In the genomic region with DNA sequence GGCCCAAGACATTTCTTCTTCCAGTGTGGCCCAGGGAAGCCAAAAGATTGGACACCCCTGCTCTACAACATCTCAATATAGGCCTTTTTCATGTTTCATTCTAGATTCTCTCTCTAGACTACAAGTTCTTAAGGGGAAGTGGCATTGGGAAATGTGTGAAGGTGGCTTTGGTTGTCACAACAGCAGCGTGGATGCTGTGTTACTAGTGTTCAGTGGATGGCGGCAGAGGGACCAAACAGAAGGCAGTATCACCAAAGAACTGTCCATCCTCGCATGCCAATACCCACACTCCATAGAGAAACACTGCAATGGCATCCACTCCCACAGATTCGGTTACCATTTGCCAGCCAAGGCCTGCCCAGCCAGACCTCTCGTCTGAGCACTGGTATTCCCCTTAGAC, we compare ENCODE assay signal across 1 cellular context.
TF ChIP-seq lines count a peak whose summit lies in the region.

No MANE protein-coding gene starts in this region.

TF ChIP-seq in K562, 482 proteins besides CTCF, POLR2A, EP300 and RAD21 (continued from another document):
- TF ChIP-seq, protein P1, sequence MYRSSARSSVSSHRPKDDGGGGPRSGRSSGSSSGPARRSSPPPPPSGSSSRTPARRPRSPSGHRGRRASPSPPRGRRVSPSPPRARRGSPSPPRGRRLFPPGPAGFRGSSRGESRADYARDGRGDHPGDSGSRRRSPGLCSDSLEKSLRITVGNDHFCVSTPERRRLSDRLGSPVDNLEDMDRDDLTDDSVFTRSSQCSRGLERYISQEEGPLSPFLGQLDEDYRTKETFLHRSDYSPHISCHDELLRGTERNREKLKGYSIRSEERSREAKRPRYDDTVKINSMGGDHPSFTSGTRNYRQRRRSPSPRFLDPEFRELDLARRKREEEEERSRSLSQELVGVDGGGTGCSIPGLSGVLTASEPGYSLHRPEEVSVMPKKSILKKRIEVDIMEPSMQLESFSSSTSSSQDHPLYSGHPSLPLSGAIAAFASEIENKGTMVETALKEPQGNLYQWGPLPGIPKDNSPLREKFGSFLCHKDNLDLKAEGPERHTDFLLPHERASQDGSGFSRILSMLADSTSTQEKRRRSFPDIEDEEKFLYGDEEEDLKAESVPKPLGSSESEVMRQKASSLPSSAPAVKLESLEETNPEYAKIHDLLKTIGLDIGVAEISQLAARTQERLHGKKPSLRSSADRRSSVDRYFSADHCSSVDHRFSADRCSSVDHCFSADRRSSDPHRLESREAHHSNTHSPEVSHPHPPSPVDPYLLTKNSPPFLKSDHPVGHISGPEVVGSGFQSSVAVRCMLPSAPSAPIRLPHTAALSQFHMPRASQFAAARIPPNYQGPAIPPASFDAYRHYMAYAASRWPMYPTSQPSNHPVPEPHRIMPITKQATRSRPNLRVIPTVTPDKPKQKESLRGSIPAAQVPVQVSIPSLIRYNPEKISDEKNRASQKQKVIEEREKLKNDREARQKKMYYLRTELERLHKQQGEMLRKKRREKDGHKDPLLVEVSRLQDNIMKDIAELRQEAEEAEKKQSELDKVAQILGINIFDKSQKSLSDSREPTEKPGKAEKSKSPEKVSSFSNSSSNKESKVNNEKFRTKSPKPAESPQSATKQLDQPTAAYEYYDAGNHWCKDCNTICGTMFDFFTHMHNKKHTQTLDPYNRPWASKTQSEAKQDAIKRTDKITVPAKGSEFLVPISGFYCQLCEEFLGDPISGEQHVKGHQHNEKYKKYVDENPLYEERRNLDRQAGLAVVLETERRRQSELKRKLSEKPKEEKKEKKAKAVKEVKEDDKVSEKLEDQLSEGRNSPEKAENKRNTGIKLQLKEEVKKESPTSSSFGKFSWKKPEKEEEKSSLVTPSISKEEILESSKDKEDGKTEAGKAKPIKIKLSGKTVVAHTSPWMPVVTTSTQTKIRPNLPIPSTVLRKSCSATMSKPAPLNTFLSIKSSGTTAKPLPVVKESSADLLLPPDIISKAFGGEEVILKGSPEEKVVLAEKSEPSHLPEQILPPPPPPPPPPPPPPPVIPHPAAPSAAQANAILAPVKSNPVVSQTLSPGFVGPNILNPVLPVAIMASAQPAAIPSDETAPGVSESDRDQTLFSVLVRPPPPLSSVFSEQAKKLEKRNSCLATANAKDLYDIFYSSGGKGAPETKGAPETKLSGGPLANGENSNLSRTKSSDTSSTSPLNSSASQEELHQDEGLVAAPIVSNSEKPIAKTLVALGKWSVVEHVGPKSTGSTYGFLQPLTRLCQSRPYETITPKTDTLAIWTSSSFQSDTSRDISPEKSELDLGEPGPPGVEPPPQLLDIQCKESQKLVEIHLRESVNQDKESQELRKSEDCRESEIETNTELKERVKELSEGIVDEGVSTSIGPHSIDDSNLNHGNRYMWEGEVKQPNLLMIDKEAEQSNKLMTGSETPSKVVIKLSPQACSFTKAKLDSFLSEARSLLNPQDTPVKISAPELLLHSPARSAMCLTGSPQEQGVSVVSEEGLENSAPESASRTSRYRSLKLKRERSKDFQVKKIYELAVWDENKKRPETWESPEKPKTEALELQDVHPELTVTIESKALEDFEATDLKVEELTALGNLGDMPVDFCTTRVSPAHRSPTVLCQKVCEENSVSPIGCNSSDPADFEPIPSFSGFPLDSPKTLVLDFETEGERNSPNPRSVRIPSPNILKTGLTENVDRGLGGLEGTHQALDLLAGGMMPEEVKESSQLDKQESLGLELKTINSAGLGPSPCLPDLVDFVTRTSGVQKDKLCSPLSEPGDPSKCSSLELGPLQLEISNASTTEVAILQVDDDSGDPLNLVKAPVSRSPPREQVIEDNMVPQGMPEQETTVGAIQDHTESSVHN (IDR thresholded peaks at IDR 0.05; ENCODE audit: borderline replicate concordance in 1 of 2, low read depth in 1 of 2): no peak
- TF ChIP-seq, protein P2, sequence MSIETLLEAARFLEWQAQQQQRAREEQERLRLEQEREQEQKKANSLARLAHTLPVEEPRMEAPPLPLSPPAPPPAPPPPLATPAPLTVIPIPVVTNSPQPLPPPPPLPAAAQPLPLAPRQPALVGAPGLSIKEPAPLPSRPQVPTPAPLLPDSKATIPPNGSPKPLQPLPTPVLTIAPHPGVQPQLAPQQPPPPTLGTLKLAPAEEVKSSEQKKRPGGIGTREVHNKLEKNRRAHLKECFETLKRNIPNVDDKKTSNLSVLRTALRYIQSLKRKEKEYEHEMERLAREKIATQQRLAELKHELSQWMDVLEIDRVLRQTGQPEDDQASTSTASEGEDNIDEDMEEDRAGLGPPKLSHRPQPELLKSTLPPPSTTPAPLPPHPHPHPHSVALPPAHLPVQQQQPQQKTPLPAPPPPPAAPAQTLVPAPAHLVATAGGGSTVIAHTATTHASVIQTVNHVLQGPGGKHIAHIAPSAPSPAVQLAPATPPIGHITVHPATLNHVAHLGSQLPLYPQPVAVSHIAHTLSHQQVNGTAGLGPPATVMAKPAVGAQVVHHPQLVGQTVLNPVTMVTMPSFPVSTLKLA (conservative IDR thresholded peaks at IDR 0.05): no peak
- TF ChIP-seq, protein P3, sequence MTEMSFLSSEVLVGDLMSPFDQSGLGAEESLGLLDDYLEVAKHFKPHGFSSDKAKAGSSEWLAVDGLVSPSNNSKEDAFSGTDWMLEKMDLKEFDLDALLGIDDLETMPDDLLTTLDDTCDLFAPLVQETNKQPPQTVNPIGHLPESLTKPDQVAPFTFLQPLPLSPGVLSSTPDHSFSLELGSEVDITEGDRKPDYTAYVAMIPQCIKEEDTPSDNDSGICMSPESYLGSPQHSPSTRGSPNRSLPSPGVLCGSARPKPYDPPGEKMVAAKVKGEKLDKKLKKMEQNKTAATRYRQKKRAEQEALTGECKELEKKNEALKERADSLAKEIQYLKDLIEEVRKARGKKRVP (CRISPR knock-in tag; IDR thresholded peaks at IDR 0.05): no peak
- TF ChIP-seq, protein P4, sequence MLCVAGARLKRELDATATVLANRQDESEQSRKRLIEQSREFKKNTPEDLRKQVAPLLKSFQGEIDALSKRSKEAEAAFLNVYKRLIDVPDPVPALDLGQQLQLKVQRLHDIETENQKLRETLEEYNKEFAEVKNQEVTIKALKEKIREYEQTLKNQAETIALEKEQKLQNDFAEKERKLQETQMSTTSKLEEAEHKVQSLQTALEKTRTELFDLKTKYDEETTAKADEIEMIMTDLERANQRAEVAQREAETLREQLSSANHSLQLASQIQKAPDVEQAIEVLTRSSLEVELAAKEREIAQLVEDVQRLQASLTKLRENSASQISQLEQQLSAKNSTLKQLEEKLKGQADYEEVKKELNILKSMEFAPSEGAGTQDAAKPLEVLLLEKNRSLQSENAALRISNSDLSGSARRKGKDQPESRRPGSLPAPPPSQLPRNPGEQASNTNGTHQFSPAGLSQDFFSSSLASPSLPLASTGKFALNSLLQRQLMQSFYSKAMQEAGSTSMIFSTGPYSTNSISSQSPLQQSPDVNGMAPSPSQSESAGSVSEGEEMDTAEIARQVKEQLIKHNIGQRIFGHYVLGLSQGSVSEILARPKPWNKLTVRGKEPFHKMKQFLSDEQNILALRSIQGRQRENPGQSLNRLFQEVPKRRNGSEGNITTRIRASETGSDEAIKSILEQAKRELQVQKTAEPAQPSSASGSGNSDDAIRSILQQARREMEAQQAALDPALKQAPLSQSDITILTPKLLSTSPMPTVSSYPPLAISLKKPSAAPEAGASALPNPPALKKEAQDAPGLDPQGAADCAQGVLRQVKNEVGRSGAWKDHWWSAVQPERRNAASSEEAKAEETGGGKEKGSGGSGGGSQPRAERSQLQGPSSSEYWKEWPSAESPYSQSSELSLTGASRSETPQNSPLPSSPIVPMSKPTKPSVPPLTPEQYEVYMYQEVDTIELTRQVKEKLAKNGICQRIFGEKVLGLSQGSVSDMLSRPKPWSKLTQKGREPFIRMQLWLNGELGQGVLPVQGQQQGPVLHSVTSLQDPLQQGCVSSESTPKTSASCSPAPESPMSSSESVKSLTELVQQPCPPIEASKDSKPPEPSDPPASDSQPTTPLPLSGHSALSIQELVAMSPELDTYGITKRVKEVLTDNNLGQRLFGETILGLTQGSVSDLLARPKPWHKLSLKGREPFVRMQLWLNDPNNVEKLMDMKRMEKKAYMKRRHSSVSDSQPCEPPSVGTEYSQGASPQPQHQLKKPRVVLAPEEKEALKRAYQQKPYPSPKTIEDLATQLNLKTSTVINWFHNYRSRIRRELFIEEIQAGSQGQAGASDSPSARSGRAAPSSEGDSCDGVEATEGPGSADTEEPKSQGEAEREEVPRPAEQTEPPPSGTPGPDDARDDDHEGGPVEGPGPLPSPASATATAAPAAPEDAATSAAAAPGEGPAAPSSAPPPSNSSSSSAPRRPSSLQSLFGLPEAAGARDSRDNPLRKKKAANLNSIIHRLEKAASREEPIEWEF (CRISPR knock-in tag; IDR thresholded peaks at IDR 0.05): no peak
